Comparison of ENCODE assay signal across 11 cellular contexts in the genomic region with DNA sequence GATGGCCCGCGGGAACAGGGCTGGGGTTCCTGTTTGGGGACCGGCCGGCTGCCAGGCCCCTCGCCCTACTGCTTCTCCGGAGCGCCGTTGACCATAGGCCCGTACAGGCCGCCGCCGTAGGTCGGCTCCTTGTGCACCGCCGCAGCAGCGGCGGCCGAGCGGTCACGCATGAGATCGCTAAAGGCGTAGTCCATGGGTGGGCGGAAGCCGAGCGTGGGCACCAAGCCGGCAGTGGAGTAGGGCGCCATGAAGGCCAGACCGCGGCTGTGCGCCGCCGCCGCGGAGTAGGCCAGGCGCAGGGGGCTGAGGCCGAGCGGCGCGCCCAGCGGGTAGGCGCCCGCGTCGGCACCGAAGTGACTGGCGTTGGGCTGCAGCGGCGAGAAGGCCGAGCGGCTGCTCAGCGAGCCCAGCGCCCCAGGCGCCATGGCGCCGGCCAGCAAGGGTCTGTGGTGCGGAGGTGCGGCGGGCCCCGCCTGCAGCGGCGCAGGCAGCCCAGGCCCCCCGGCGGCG. TPM values are rescaled to one million over a fixed set of nuclear protein-coding genes. Genes with fewer than 3 reads are reported as not detected.
DNase-seq lines count a peak whose midpoint lies in the region; ATAC-seq and TF ChIP-seq lines count a peak whose summit lies in the region.
"Had no signal": no experiment of that assay in that cellular context is flagged by ENCODE, and none has a peak within 500 bp of the region (broad histone marks: within the 10 kb centered on the region; RNA-seq: fewer than 3 reads in every experiment).

No MANE protein-coding gene starts in this region.

- DNase-seq in HK-2 (ENCODE audit: unreplicated experiment), result peak; percentile 24
- DNase-seq in chondrocyte (ENCODE audit: low spot score), result no peak
- peak; percentile 26 for DNase-seq in kidney tubule cell (ENCODE audit: low spot score)
- DNase-seq in stimulated activated effector memory CD8-positive, alpha-beta T cell treated with anti-CD3 and anti-CD28 coated beads, Interleukin-12 subunit alpha, Interleukin-12 subunit beta, amount 100 ng/mL, for 72 hours (ENCODE audit: low spot score in 2 of 2), result peak in 1 of 2 donors; percentile 49
- no peak for DNase-seq in GDM1 (lab: John Stamatoyannopoulos, UW)
- no peak for DNase-seq in GM03348 (ENCODE audit: low spot score)
- DNase-seq: activated CD4-positive, CD25-positive, alpha-beta regulatory T cell; NCI-H526 treated with DMSO at 0.1 percent for 48 hours had no signal

- H3K36me3 Mint-ChIP-seq in chondrocyte (ENCODE audit: low read depth), result peaks cover 7% of the 10 kb centered on the region
- H3K36me3 Mint-ChIP-seq in stimulated activated effector memory CD8-positive, alpha-beta T cell treated with anti-CD3 and anti-CD28 coated beads, Interleukin-12 subunit alpha, Interleukin-12 subunit beta, amount 100 ng/mL, for 72 hours, result peaks cover 19% of the 10 kb centered on the region

- H3K4me3 Mint-ChIP-seq in chondrocyte (ENCODE audit: unreplicated experiment), result peak overlapping the region; percentile 56
- H3K4me3 Mint-ChIP-seq in stimulated activated effector memory CD8-positive, alpha-beta T cell treated with anti-CD3 and anti-CD28 coated beads, Interleukin-12 subunit alpha, Interleukin-12 subunit beta, amount 100 ng/mL, for 72 hours, result peak overlapping the region; percentile 26

- H3K9me3 Mint-ChIP-seq in chondrocyte (ENCODE audit: low read depth), result peaks cover under 1% of the 10 kb centered on the region
- no peaks in the 10 kb centered on the region for H3K9me3 Mint-ChIP-seq in stimulated activated effector memory CD8-positive, alpha-beta T cell treated with anti-CD3 and anti-CD28 coated beads, Interleukin-12 subunit alpha, Interleukin-12 subunit beta, amount 100 ng/mL, for 72 hours

- TF ChIP-seq CTCF in chondrocyte (IDR thresholded peaks at IDR 0.05), result no peak

- peak; percentile 17 for ATAC-seq in stimulated activated effector memory CD8-positive, alpha-beta T cell treated with anti-CD3 and anti-CD28 coated beads, Interleukin-12 subunit alpha, Interleukin-12 subunit beta, amount 100 ng/mL, for 72 hours
- no peak for ATAC-seq in GM19351 (IDR thresholded peaks at IDR 0.05; ENCODE audit: unreplicated experiment)
- no peak for ATAC-seq in HG02610 (IDR thresholded peaks at IDR 0.05; ENCODE audit: unreplicated experiment)
- ATAC-seq: naive thymus-derived CD4-positive, alpha-beta T cell had no signal

- H3K27me3 Mint-ChIP-seq in chondrocyte (ENCODE audit: low read depth), result peaks cover 75% of the 10 kb centered on the region

- H3K4me1 Mint-ChIP-seq in chondrocyte (ENCODE audit: low read depth), result peaks cover 38% of the 10 kb centered on the region
- H3K4me1 Mint-ChIP-seq in stimulated activated effector memory CD8-positive, alpha-beta T cell treated with anti-CD3 and anti-CD28 coated beads, Interleukin-12 subunit alpha, Interleukin-12 subunit beta, amount 100 ng/mL, for 72 hours, result peaks cover 57% of the 10 kb centered on the region

- no peak overlapping the region for H3K27ac Mint-ChIP-seq in chondrocyte (ENCODE audit: unreplicated experiment)
- H3K27ac Mint-ChIP-seq in stimulated activated effector memory CD8-positive, alpha-beta T cell treated with anti-CD3 and anti-CD28 coated beads, Interleukin-12 subunit alpha, Interleukin-12 subunit beta, amount 100 ng/mL, for 72 hours, result no peak overlapping the region

RNA-seq across cellular contexts. Expression of a gene that starts 4.6 kb away (rescaled TPM):
- not detected in 3 replicates for total RNA-seq in chondrocyte
- total RNA-seq: naive thymus-derived CD4-positive, alpha-beta T cell had no signal

Comparison
In these comparisons a context has a peak if more than half of its experiments do, and no peak if none do; other contexts are left out.
1. DNase-seq: peak in HK-2 (single experiment) and kidney tubule cell (single experiment); none in chondrocyte (single experiment), GDM1 (single experiment) and GM03348 (single experiment).